ENCODE assay signal across 1 cellular context in the genomic region with DNA sequence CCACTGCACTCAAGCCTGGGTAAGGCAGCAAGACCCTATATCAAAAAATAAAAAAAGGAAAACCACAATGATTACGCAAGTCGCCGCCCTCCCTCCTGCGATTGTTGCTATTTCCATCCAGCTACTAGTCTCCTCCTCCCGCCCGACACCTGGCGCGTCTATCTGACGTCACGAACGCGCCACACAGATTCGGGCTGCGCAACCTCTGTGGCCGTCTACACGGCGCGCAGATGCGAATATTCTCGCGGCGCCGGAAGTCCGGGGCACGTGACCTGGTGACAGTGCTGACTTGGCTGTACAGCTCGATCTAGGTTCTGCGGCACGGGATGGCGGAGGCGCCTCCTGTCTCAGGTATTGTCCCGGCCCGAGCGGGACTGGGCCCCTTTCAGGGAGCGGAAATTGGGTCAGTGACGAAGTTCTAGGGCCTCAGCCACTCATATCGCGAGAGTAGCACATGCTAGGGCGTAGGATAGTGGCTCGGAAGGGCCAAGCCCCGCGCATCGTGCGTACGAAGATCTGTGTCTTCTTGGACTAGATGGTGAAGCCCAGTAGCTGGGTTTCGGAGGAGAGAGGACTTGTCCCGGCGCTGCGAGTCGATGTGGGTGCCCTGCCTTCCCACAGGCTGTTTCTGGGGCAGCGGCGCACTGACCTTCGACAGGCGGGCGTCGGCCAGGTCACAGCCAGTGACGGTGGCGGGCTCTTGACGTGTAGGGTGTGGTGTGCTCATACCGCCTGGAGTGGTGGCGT.
TF ChIP-seq lines count a peak whose summit lies in the region.

A gene (plus strand): TSS at position 270 of the 747 bp plus-strand sequence. CDS start 57 bp downstream, at position 327.

TF ChIP-seq in H1, 55 proteins besides CTCF, POLR2A, EP300 and RAD21 (continues in another document):
- TF ChIP-seq POLR2AphosphoS5 (IDR thresholded peaks at IDR 0.05; ENCODE audit: low read depth, low read length) (peak; percentile 98), CBX5 (IDR thresholded peaks at IDR 0.05; ENCODE audit: low read depth, low read length) (no peak), SP4 (IDR thresholded peaks at IDR 0.05; ENCODE audit: low read length) (no peak), KDM1A (IDR thresholded peaks at IDR 0.05; ENCODE audit: borderline replicate concordance, low read length) (no peak), SIX5 (IDR thresholded peaks at IDR 0.05; ENCODE audit: low read depth, low read length) (no peak), TAF7 (optimal IDR thresholded peaks at IDR 0.05; ENCODE audit: borderline replicate concordance, low read depth, low read length) (peak; percentile 12), RBBP5 (IDR thresholded peaks at IDR 0.05; ENCODE audit: borderline replicate concordance, low read depth, low read length) (peak; percentile 80; the same call in 1 of the 2 replicates), KDM4A (IDR thresholded peaks at IDR 0.05; ENCODE audit: low read depth, low read length, severe bottlenecking) (peak; percentile 100), BACH1 (IDR thresholded peaks at IDR 0.05; ENCODE audit: low read length) (no peak), SRF (IDR thresholded peaks at IDR 0.05; ENCODE audit: low read depth, low read length) (peak; percentile 90), NANOG (IDR thresholded peaks at IDR 0.05; ENCODE audit: insufficient read depth, low read depth, low read length, poor library complexity, severe bottlenecking) (no peak), MAFK (IDR thresholded peaks at IDR 0.05; ENCODE audit: low read depth, low read length) (no peak), GTF2F1 (IDR thresholded peaks at IDR 0.05; ENCODE audit: borderline replicate concordance, low read depth, low read length) (0 out of 2 replicates have a peak, but pooled peaks have one; percentile 36), FOSL1 (IDR thresholded peaks at IDR 0.05; ENCODE audit: insufficient read depth, low read depth, low read length) (no peak), BCL11A (IDR thresholded peaks at IDR 0.05; ENCODE audit: low read depth in 2 of 2, low read length in 2 of 2) (no peak), RNF2 (IDR thresholded peaks at IDR 0.05; ENCODE audit: borderline replicate concordance, low read depth, low read length, missing control alignments, poor library complexity, severe bottlenecking) (no peak), CHD2 (IDR thresholded peaks at IDR 0.05; ENCODE audit: low read length) (peak; percentile 68; the same call in 1 of the 2 replicates), SAP30 (IDR thresholded peaks at IDR 0.05; ENCODE audit: insufficient read depth, insufficient replicate concordance, low read length) (peak; percentile 95), PHF8 (conservative IDR thresholded peaks at IDR 0.05; ENCODE audit: low read depth, low read length) (peak; percentile 87), YY1 (IDR thresholded peaks at IDR 0.05; ENCODE audit: low read depth, low read length) (peak; percentile 17; the same call in 1 of the 2 replicates), ASH2L (IDR thresholded peaks at IDR 0.05; ENCODE audit: low read length) (peak; percentile 97), SP2 (IDR thresholded peaks at IDR 0.05; ENCODE audit: low read length) (no peak), RXRA (IDR thresholded peaks at IDR 0.05; ENCODE audit: insufficient read depth, low read depth, low read length) (no peak), RFX5 (IDR thresholded peaks at IDR 0.05; ENCODE audit: borderline replicate concordance, low read depth, low read length) (no peak), CHD1 (IDR thresholded peaks at IDR 0.05; ENCODE audit: low read depth, low read length) (no peak), SIN3A (conservative IDR thresholded peaks at IDR 0.05 in 1 of 2, IDR thresholded peaks at IDR 0.05 in 1 of 2; ENCODE audit: low read depth in 1 of 2, low read length in 2 of 2) (peak in 1 of 2 experiments; percentile 97; a peak in 2 of 4 replicates), SUZ12 (IDR thresholded peaks at IDR 0.05; ENCODE audit: low read length) (no peak), EZH2 (IDR thresholded peaks at IDR 0.05; ENCODE audit: low read depth, low read length, severe bottlenecking) (no peak), CBX8 (IDR thresholded peaks at IDR 0.05; ENCODE audit: borderline replicate concordance, low read depth, low read length) (no peak), HDAC2 (IDR thresholded peaks at IDR 0.05; ENCODE audit: borderline replicate concordance in 1 of 2, low read depth in 2 of 2, low read length in 2 of 2) (peak in 1 of 2 experiments; percentile 90; a peak in 1 of 4 replicates), SIRT6 (IDR thresholded peaks at IDR 0.05; ENCODE audit: low read length) (no peak), EGR1 (IDR thresholded peaks at IDR 0.05; ENCODE audit: borderline replicate concordance, low read depth, low read length) (no peak), GABPA (IDR thresholded peaks at IDR 0.05; ENCODE audit: borderline replicate concordance, insufficient read depth, low read length) (peak; percentile 80; the same call in 1 of the 2 replicates), TBP (IDR thresholded peaks at IDR 0.05; ENCODE audit: low read depth, low read length) (peak; percentile 92), JUN (IDR thresholded peaks at IDR 0.05; ENCODE audit: low read depth, low read length) (no peak), TEAD4 (IDR thresholded peaks at IDR 0.05; ENCODE audit: low read depth, low read length) (peak; percentile 13; the same call in 1 of the 2 replicates), CTBP2 (IDR thresholded peaks at IDR 0.05; ENCODE audit: borderline replicate concordance, insufficient read depth, insufficient read length, low read length) (no peak), POU5F1 (IDR thresholded peaks at IDR 0.05; ENCODE audit: low read depth, low read length) (no peak), HDAC6 (IDR thresholded peaks at IDR 0.05; ENCODE audit: low read depth, low read length) (no peak), TAF1 (IDR thresholded peaks at IDR 0.05; ENCODE audit: low read depth, low read length) (peak; percentile 97), BRCA1 (IDR thresholded peaks at IDR 0.05; ENCODE audit: low read depth, low read length) (no peak; the same call in 1 of the 2 replicates), KDM5A (IDR thresholded peaks at IDR 0.05; ENCODE audit: low read length) (peak; percentile 84), TCF12 (IDR thresholded peaks at IDR 0.05; ENCODE audit: low read depth, low read length) (no peak), NRF1 (IDR thresholded peaks at IDR 0.05; ENCODE audit: low read depth, low read length) (peak; percentile 52), ZNF274 (IDR thresholded peaks at IDR 0.05; ENCODE audit: borderline replicate concordance, extremely low read depth, low read length) (no peak), CREB1 (IDR thresholded peaks at IDR 0.05) (peak; percentile 99), SP1 (IDR thresholded peaks at IDR 0.05; ENCODE audit: low read depth, low read length) (0 out of 2 replicates have a peak, but pooled peaks have one; percentile 55), CEBPB (IDR thresholded peaks at IDR 0.05; ENCODE audit: low read depth, low read length) (peak; percentile 99)
- TF ChIP-seq, protein P1, sequence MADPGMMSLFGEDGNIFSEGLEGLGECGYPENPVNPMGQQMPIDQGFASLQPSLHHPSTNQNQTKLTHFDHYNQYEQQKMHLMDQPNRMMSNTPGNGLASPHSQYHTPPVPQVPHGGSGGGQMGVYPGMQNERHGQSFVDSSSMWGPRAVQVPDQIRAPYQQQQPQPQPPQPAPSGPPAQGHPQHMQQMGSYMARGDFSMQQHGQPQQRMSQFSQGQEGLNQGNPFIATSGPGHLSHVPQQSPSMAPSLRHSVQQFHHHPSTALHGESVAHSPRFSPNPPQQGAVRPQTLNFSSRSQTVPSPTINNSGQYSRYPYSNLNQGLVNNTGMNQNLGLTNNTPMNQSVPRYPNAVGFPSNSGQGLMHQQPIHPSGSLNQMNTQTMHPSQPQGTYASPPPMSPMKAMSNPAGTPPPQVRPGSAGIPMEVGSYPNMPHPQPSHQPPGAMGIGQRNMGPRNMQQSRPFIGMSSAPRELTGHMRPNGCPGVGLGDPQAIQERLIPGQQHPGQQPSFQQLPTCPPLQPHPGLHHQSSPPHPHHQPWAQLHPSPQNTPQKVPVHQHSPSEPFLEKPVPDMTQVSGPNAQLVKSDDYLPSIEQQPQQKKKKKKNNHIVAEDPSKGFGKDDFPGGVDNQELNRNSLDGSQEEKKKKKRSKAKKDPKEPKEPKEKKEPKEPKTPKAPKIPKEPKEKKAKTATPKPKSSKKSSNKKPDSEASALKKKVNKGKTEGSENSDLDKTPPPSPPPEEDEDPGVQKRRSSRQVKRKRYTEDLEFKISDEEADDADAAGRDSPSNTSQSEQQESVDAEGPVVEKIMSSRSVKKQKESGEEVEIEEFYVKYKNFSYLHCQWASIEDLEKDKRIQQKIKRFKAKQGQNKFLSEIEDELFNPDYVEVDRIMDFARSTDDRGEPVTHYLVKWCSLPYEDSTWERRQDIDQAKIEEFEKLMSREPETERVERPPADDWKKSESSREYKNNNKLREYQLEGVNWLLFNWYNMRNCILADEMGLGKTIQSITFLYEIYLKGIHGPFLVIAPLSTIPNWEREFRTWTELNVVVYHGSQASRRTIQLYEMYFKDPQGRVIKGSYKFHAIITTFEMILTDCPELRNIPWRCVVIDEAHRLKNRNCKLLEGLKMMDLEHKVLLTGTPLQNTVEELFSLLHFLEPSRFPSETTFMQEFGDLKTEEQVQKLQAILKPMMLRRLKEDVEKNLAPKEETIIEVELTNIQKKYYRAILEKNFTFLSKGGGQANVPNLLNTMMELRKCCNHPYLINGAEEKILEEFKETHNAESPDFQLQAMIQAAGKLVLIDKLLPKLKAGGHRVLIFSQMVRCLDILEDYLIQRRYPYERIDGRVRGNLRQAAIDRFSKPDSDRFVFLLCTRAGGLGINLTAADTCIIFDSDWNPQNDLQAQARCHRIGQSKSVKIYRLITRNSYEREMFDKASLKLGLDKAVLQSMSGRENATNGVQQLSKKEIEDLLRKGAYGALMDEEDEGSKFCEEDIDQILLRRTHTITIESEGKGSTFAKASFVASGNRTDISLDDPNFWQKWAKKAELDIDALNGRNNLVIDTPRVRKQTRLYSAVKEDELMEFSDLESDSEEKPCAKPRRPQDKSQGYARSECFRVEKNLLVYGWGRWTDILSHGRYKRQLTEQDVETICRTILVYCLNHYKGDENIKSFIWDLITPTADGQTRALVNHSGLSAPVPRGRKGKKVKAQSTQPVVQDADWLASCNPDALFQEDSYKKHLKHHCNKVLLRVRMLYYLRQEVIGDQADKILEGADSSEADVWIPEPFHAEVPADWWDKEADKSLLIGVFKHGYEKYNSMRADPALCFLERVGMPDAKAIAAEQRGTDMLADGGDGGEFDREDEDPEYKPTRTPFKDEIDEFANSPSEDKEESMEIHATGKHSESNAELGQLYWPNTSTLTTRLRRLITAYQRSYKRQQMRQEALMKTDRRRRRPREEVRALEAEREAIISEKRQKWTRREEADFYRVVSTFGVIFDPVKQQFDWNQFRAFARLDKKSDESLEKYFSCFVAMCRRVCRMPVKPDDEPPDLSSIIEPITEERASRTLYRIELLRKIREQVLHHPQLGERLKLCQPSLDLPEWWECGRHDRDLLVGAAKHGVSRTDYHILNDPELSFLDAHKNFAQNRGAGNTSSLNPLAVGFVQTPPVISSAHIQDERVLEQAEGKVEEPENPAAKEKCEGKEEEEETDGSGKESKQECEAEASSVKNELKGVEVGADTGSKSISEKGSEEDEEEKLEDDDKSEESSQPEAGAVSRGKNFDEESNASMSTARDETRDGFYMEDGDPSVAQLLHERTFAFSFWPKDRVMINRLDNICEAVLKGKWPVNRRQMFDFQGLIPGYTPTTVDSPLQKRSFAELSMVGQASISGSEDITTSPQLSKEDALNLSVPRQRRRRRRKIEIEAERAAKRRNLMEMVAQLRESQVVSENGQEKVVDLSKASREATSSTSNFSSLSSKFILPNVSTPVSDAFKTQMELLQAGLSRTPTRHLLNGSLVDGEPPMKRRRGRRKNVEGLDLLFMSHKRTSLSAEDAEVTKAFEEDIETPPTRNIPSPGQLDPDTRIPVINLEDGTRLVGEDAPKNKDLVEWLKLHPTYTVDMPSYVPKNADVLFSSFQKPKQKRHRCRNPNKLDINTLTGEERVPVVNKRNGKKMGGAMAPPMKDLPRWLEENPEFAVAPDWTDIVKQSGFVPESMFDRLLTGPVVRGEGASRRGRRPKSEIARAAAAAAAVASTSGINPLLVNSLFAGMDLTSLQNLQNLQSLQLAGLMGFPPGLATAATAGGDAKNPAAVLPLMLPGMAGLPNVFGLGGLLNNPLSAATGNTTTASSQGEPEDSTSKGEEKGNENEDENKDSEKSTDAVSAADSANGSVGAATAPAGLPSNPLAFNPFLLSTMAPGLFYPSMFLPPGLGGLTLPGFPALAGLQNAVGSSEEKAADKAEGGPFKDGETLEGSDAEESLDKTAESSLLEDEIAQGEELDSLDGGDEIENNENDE (IDR thresholded peaks at IDR 0.05; ENCODE audit: insufficient replicate concordance, low read length) = no peak
- TF ChIP-seq, protein P2, sequence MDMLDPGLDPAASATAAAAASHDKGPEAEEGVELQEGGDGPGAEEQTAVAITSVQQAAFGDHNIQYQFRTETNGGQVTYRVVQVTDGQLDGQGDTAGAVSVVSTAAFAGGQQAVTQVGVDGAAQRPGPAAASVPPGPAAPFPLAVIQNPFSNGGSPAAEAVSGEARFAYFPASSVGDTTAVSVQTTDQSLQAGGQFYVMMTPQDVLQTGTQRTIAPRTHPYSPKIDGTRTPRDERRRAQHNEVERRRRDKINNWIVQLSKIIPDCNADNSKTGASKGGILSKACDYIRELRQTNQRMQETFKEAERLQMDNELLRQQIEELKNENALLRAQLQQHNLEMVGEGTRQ (IDR thresholded peaks at IDR 0.05; ENCODE audit: low read length) = peak; percentile 98
- TF ChIP-seq, protein P3, sequence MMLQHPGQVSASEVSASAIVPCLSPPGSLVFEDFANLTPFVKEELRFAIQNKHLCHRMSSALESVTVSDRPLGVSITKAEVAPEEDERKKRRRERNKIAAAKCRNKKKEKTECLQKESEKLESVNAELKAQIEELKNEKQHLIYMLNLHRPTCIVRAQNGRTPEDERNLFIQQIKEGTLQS (IDR thresholded peaks at IDR 0.05; ENCODE audit: insufficient read depth, low read depth, low read length) = peak; percentile 99
- TF ChIP-seq, protein P4, sequence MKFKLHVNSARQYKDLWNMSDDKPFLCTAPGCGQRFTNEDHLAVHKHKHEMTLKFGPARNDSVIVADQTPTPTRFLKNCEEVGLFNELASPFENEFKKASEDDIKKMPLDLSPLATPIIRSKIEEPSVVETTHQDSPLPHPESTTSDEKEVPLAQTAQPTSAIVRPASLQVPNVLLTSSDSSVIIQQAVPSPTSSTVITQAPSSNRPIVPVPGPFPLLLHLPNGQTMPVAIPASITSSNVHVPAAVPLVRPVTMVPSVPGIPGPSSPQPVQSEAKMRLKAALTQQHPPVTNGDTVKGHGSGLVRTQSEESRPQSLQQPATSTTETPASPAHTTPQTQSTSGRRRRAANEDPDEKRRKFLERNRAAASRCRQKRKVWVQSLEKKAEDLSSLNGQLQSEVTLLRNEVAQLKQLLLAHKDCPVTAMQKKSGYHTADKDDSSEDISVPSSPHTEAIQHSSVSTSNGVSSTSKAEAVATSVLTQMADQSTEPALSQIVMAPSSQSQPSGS (IDR thresholded peaks at IDR 0.05; ENCODE audit: low read length) = no peak
- TF ChIP-seq, protein P5, sequence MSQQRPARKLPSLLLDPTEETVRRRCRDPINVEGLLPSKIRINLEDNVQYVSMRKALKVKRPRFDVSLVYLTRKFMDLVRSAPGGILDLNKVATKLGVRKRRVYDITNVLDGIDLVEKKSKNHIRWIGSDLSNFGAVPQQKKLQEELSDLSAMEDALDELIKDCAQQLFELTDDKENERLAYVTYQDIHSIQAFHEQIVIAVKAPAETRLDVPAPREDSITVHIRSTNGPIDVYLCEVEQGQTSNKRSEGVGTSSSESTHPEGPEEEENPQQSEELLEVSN (IDR thresholded peaks at IDR 0.05) = peak; percentile 72; the same call in 1 of the 2 replicates
- TF ChIP-seq, protein P6, sequence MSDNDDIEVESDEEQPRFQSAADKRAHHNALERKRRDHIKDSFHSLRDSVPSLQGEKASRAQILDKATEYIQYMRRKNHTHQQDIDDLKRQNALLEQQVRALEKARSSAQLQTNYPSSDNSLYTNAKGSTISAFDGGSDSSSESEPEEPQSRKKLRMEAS (IDR thresholded peaks at IDR 0.05) = peak; percentile 96
